25 cellular contexts compared by ENCODE assay signal in genomic region chr5:77758141-77758938, GRCh38. TPM values are rescaled to one million over a fixed set of nuclear protein-coding genes. Genes with fewer than 3 reads are reported as not detected.
DNase-seq lines count a peak whose midpoint lies in the region; ATAC-seq, FAIRE-seq and TF ChIP-seq lines count a peak whose summit lies in the region.
"Had no signal": no experiment of that assay in that cellular context is flagged by ENCODE, and none has a peak within 500 bp of the region (broad histone marks: within the 10 kb centered on the region; RNA-seq: fewer than 3 reads in every experiment).

No MANE protein-coding gene starts in this region.

- peaks cover 40% of the 10 kb centered on the region for H3K9me3 Mint-ChIP-seq in nephron
- H3K9me3 Mint-ChIP-seq in natural killer cell treated with Interleukin-12 subunit alpha and Interleukin-12 subunit beta and Interleukin-15 and Interleukin-18, amount 100 ng/mL, for 72 hours = no peaks in the 10 kb centered on the region

- H3K27me3 Mint-ChIP-seq in nephron (ENCODE audit: low read depth) = no peaks in the 10 kb centered on the region
- H3K27me3 Mint-ChIP-seq in natural killer cell treated with Interleukin-12 subunit alpha and Interleukin-12 subunit beta and Interleukin-15 and Interleukin-18, amount 100 ng/mL, for 72 hours = no peaks in the 10 kb centered on the region
- H3K27me3 Mint-ChIP-seq: CD8-positive, alpha-beta memory T cell had no signal

- no peaks in the 10 kb centered on the region for H3K4me1 ChIP-seq in right atrium auricular region
- peaks cover 9 to 34% of the 10 kb centered on the region in 2 donors for H3K4me1 ChIP-seq in kidney (ENCODE audit: control insufficient read depth in 1 of 2, insufficient read depth in 1 of 2, low read depth in 1 of 2, low read length in 2 of 2)

- no peak for DNase-seq in Right ventricle myocardium inferior (ENCODE audit: missing footprints)
- no peak for DNase-seq in right atrium auricular region (ENCODE audit: low spot score)
- no peak for DNase-seq in kidney
- DNase-seq in NCI-H524 (lab: John Stamatoyannopoulos, UW) = no peak
- no peak for DNase-seq in natural killer cell treated with Interleukin-12 subunit alpha and Interleukin-12 subunit beta and Interleukin-15 and Interleukin-18, amount 100 ng/mL, for 72 hours (ENCODE audit: low spot score)
- DNase-seq: 8988T; CD8-positive, alpha-beta memory T cell; DMS53; GDM1; Kasumi-1; MG63; NCI-H1417; NCI-H1694 treated with DMSO at 0.1 percent for 48 hours; NCI-H2081 treated with DMSO at 0.1 percent for 48 hours; NCI-H2171 treated with DMSO at 0.1 percent for 48 hours; NCI-H526; OCI-M1; Right ventricle myocardium superior had no signal

- peak overlapping the region in 1 of 2 donors; percentile 10 for H3K9ac ChIP-seq in kidney (ENCODE audit: low read length in 2 of 2)
- H3K9ac ChIP-seq: BLaER1 treated with 17β-estradiol and CSF1 and Interleukin-3, amounts not matched to agents 10 nM and 100 nM had no signal

- no peak overlapping the region for H3K4me3 ChIP-seq in right atrium auricular region
- H3K4me3 ChIP-seq in kidney (ENCODE audit: low read length in 2 of 2) = peak overlapping the region; percentile 30 to 36
- H3K4me3 ChIP-seq: BLaER1 treated with 17β-estradiol and CSF1 and Interleukin-3, amounts not matched to agents 10 nM and 100 nM; MG63 had no signal

- peak; percentile 20 for ATAC-seq in Right ventricle myocardium inferior
- ATAC-seq in HG02981 (IDR thresholded peaks at IDR 0.05; ENCODE audit: unreplicated experiment) = no peak
- ATAC-seq in GM19397 (IDR thresholded peaks at IDR 0.05; ENCODE audit: unreplicated experiment) = no peak
- ATAC-seq in natural killer cell treated with Interleukin-12 subunit alpha and Interleukin-12 subunit beta and Interleukin-15 and Interleukin-18, amount 100 ng/mL, for 72 hours = no peak

- no peak overlapping the region for H3K27ac ChIP-seq in right atrium auricular region
- peak overlapping the region; percentile 71 to 81 for H3K27ac ChIP-seq in kidney (ENCODE audit: low read depth in 2 of 2, low read length in 2 of 2)
- H3K27ac ChIP-seq: BLaER1 treated with 17β-estradiol and CSF1 and Interleukin-3, amounts not matched to agents 10 nM and 100 nM had no signal

- H3K9me3 ChIP-seq in right atrium auricular region (no peaks in the 10 kb centered on the region), kidney (ENCODE audit: control insufficient read depth in 1 of 2, low read length in 2 of 2) (no peaks in the 10 kb centered on the region)
- H3K9me3 ChIP-seq: MG63 had no signal

- H3K36me3 Mint-ChIP-seq in nephron (ENCODE audit: low read depth) = peaks cover 81% of the 10 kb centered on the region
- H3K36me3 Mint-ChIP-seq in natural killer cell treated with Interleukin-12 subunit alpha and Interleukin-12 subunit beta and Interleukin-15 and Interleukin-18, amount 100 ng/mL, for 72 hours = no peaks in the 10 kb centered on the region

- intact Hi-C loops in Right ventricle myocardium inferior (cut with DNase I) (no loop called here), kidney (cut with DNase I) (no loop called here)

- no peak overlapping the region for H3K4me3 Mint-ChIP-seq in nephron
- H3K4me3 Mint-ChIP-seq in natural killer cell treated with Interleukin-12 subunit alpha and Interleukin-12 subunit beta and Interleukin-15 and Interleukin-18, amount 100 ng/mL, for 72 hours = no peak overlapping the region
- H3K4me3 Mint-ChIP-seq: CD8-positive, alpha-beta memory T cell had no signal

- peak overlapping the region; percentile 11 to 50 (median 50) for H3K27ac Mint-ChIP-seq in nephron
- no peak overlapping the region for H3K27ac Mint-ChIP-seq in natural killer cell treated with Interleukin-12 subunit alpha and Interleukin-12 subunit beta and Interleukin-15 and Interleukin-18, amount 100 ng/mL, for 72 hours

- no peaks in the 10 kb centered on the region for H3K27me3 ChIP-seq in right atrium auricular region
- H3K27me3 ChIP-seq: BLaER1 treated with 17β-estradiol and CSF1 and Interleukin-3, amounts not matched to agents 10 nM and 100 nM; MG63 had no signal

- H3K4me1 Mint-ChIP-seq in nephron = peaks cover 5% of the 10 kb centered on the region
- peaks cover 21 to 41% of the 10 kb centered on the region in 2 donors for H3K4me1 Mint-ChIP-seq in natural killer cell treated with Interleukin-12 subunit alpha and Interleukin-12 subunit beta and Interleukin-15 and Interleukin-18, amount 100 ng/mL, for 72 hours (ENCODE audit: low read depth in 2 of 2)

- H3K36me3 ChIP-seq in right atrium auricular region = no peaks in the 10 kb centered on the region
- H3K36me3 ChIP-seq in kidney (ENCODE audit: control insufficient read depth in 1 of 2, insufficient read depth in 2 of 2, low read length in 2 of 2) = no peaks in the 10 kb centered on the region

- no peak for FAIRE-seq in kidney (lab: Jason Lieb, UNC)
- FAIRE-seq: GM18507, H54, RCC 7860 had no signal

- TF ChIP-seq CTCF in right atrium auricular region (IDR thresholded peaks at IDR 0.05) = no peak
- TF ChIP-seq CTCF in kidney (IDR thresholded peaks at IDR 0.05; ENCODE audit: borderline replicate concordance, extremely low read depth, insufficient read depth) = no peak
- no peak for TF ChIP-seq CTCF in nephron (IDR thresholded peaks at IDR 0.05; ENCODE audit: unreplicated experiment in 3 of 3)

RNA-seq across cellular contexts. Expression of gene TBCA, which starts 17.8 kb away (rescaled TPM):
- total RNA-seq in Right ventricle myocardium inferior (122 TPM), right atrium auricular region (100 to 1,000 TPM; 113 to 114 TPM), kidney (124 TPM)
- polyA plus RNA-seq in kidney (ENCODE audit: insufficient read depth, low read depth, low replicate concordance) = 407 TPM
- 100 to 1,000 TPM in 1 of 2 donors, 10 to 100 TPM in 1; 90.3 to 113 TPM for total RNA-seq in natural killer cell treated with Interleukin-12 subunit alpha and Interleukin-12 subunit beta and Interleukin-15 and Interleukin-18, amount 100 ng/mL, for 72 hours

Comparison
In these comparisons a context has a peak if more than half of its experiments do, and no peak if none do; other contexts are left out.
1. H3K27ac ChIP-seq: peak in kidney (2 of 2); none in right atrium auricular region (0 of 2).
2. H3K4me3 ChIP-seq: peak in kidney (2 of 2); none in right atrium auricular region (0 of 2).
3. H3K27ac Mint-ChIP-seq: peak in nephron (3 of 3); none in natural killer cell treated with Interleukin-12 subunit alpha and Interleukin-12 subunit beta and Interleukin-15 and Interleukin-18, amount 100 ng/mL, for 72 hours (0 of 2).